Comparison of ENCODE assay signal across 1 cellular context in genomic region chr6:158014505-158015187, GRCh38.
A peak's percentile ranks its signal among the peaks of the same experiment; 100 is the strongest.
TF ChIP-seq lines count a peak whose summit lies in the region.

No MANE protein-coding gene starts in this region.

TF ChIP-seq in HepG2, 621 proteins besides CTCF, POLR2A, EP300 and RAD21 (continues in another document):
- TF ChIP-seq YEATS2 (CRISPR knock-in tag; IDR thresholded peaks at IDR 0.05; ENCODE audit: borderline replicate concordance): no peak
- TF ChIP-seq ZNF180 (CRISPR knock-in tag; IDR thresholded peaks at IDR 0.05; ENCODE audit: borderline replicate concordance, low read depth): no peak
- no peak for TF ChIP-seq ZSCAN25 (CRISPR knock-in tag; IDR thresholded peaks at IDR 0.05)
- TF ChIP-seq ZNF253 (CRISPR knock-in tag; IDR thresholded peaks at IDR 0.05; ENCODE audit: borderline replicate concordance): peak; percentile 16; the same call in 1 of the 2 replicates
- TF ChIP-seq ZNF383 (CRISPR knock-in tag; IDR thresholded peaks at IDR 0.05; ENCODE audit: borderline replicate concordance): no peak
- TF ChIP-seq CREM (IDR thresholded peaks at IDR 0.05): peak; percentile 72; the same call in 1 of the 2 replicates
- no peak for TF ChIP-seq CREM (CRISPR knock-in tag; IDR thresholded peaks at IDR 0.05)
- TF ChIP-seq, protein P1, sequence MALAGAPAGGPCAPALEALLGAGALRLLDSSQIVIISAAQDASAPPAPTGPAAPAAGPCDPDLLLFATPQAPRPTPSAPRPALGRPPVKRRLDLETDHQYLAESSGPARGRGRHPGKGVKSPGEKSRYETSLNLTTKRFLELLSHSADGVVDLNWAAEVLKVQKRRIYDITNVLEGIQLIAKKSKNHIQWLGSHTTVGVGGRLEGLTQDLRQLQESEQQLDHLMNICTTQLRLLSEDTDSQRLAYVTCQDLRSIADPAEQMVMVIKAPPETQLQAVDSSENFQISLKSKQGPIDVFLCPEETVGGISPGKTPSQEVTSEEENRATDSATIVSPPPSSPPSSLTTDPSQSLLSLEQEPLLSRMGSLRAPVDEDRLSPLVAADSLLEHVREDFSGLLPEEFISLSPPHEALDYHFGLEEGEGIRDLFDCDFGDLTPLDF (CRISPR knock-in tag; IDR thresholded peaks at IDR 0.05): no peak
- TF ChIP-seq ZNF703 (CRISPR knock-in tag; IDR thresholded peaks at IDR 0.05; ENCODE audit: borderline replicate concordance): no peak
- TF ChIP-seq, protein P2, sequence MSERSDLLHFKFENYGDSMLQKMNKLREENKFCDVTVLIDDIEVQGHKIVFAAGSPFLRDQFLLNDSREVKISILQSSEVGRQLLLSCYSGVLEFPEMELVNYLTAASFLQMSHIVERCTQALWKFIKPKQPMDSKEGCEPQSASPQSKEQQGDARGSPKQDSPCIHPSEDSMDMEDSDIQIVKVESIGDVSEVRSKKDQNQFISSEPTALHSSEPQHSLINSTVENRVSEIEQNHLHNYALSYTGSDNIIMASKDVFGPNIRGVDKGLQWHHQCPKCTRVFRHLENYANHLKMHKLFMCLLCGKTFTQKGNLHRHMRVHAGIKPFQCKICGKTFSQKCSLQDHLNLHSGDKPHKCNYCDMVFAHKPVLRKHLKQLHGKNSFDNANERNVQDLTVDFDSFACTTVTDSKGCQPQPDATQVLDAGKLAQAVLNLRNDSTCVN (CRISPR knock-in tag; IDR thresholded peaks at IDR 0.05; ENCODE audit: borderline replicate concordance): no peak
- TF ChIP-seq ZNF782 (CRISPR knock-in tag; IDR thresholded peaks at IDR 0.05; ENCODE audit: borderline replicate concordance): 0 out of 2 replicates have a peak, but pooled peaks have one; percentile 33
- peak; percentile 98 for TF ChIP-seq MED1 (CRISPR knock-in tag; IDR thresholded peaks at IDR 0.05)
- TF ChIP-seq, protein P3, sequence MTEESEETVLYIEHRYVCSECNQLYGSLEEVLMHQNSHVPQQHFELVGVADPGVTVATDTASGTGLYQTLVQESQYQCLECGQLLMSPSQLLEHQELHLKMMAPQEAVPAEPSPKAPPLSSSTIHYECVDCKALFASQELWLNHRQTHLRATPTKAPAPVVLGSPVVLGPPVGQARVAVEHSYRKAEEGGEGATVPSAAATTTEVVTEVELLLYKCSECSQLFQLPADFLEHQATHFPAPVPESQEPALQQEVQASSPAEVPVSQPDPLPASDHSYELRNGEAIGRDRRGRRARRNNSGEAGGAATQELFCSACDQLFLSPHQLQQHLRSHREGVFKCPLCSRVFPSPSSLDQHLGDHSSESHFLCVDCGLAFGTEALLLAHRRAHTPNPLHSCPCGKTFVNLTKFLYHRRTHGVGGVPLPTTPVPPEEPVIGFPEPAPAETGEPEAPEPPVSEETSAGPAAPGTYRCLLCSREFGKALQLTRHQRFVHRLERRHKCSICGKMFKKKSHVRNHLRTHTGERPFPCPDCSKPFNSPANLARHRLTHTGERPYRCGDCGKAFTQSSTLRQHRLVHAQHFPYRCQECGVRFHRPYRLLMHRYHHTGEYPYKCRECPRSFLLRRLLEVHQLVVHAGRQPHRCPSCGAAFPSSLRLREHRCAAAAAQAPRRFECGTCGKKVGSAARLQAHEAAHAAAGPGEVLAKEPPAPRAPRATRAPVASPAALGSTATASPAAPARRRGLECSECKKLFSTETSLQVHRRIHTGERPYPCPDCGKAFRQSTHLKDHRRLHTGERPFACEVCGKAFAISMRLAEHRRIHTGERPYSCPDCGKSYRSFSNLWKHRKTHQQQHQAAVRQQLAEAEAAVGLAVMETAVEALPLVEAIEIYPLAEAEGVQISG (CRISPR knock-in tag; IDR thresholded peaks at IDR 0.05): peak; percentile 64
- peak; percentile 25; the same call in 1 of the 2 replicates for TF ChIP-seq SSRP1 (CRISPR knock-in tag; IDR thresholded peaks at IDR 0.05)
- TF ChIP-seq ZNF563 (CRISPR knock-in tag; IDR thresholded peaks at IDR 0.05): no peak
- TF ChIP-seq HMGA1 (CRISPR knock-in tag; conservative IDR thresholded peaks at IDR 0.05): no peak
- TF ChIP-seq SMC3 (IDR thresholded peaks at IDR 0.05; ENCODE audit: low read length): no peak
- TF ChIP-seq NCOA2 (CRISPR knock-in tag; IDR thresholded peaks at IDR 0.05): peak; percentile 84
- 0 out of 2 replicates have a peak, but pooled peaks have one; percentile 12 for TF ChIP-seq NCOA1 (CRISPR knock-in tag; IDR thresholded peaks at IDR 0.05)
- TF ChIP-seq ZFP90 (CRISPR knock-in tag; IDR thresholded peaks at IDR 0.05; ENCODE audit: borderline replicate concordance): no peak
- no peak for TF ChIP-seq ZNF317 (CRISPR knock-in tag; IDR thresholded peaks at IDR 0.05)
- no peak for TF ChIP-seq TBL1XR1 (IDR thresholded peaks at IDR 0.05; ENCODE audit: borderline replicate concordance, low read length, partially characterized antibody)
- TF ChIP-seq ATF1 (CRISPR knock-in tag; IDR thresholded peaks at IDR 0.05): no peak
- TF ChIP-seq CSRNP1 (CRISPR knock-in tag; IDR thresholded peaks at IDR 0.05): no peak; the same call in 1 of the 2 replicates
- TF ChIP-seq ZBTB21 (CRISPR knock-in tag; IDR thresholded peaks at IDR 0.05): no peak
- TF ChIP-seq NFIC (IDR thresholded peaks at IDR 0.05; ENCODE audit: low read length): peak; percentile 77; the same call in 1 of the 2 replicates
- TF ChIP-seq GATAD2A (CRISPR knock-in tag; IDR thresholded peaks at IDR 0.05): peak; percentile 99
- peak; percentile 54; the same call in 1 of the 2 replicates for TF ChIP-seq GATA4 (IDR thresholded peaks at IDR 0.05; ENCODE audit: borderline replicate concordance, low read depth)
- no peak for TF ChIP-seq U2AF1 (optimal IDR thresholded peaks at IDR 0.05; ENCODE audit: low read depth, low read length)
- no peak for TF ChIP-seq ZNF326 (CRISPR knock-in tag; IDR thresholded peaks at IDR 0.05; ENCODE audit: borderline replicate concordance)
- no peak for TF ChIP-seq ZNF770 (CRISPR knock-in tag; IDR thresholded peaks at IDR 0.05)
- peak; percentile 90; the same call in 1 of the 2 replicates for TF ChIP-seq EED (CRISPR knock-in tag; IDR thresholded peaks at IDR 0.05)
- no peak for TF ChIP-seq ZNF740 (CRISPR knock-in tag; IDR thresholded peaks at IDR 0.05)
- TF ChIP-seq ZFP37 (CRISPR knock-in tag; IDR thresholded peaks at IDR 0.05; ENCODE audit: borderline replicate concordance): peak; percentile 78; the same call in 1 of the 2 replicates
- no peak for TF ChIP-seq LCORL (IDR thresholded peaks at IDR 0.05)
- TF ChIP-seq LCORL (CRISPR knock-in tag; IDR thresholded peaks at IDR 0.05): peak; percentile 91
- TF ChIP-seq, protein P4, sequence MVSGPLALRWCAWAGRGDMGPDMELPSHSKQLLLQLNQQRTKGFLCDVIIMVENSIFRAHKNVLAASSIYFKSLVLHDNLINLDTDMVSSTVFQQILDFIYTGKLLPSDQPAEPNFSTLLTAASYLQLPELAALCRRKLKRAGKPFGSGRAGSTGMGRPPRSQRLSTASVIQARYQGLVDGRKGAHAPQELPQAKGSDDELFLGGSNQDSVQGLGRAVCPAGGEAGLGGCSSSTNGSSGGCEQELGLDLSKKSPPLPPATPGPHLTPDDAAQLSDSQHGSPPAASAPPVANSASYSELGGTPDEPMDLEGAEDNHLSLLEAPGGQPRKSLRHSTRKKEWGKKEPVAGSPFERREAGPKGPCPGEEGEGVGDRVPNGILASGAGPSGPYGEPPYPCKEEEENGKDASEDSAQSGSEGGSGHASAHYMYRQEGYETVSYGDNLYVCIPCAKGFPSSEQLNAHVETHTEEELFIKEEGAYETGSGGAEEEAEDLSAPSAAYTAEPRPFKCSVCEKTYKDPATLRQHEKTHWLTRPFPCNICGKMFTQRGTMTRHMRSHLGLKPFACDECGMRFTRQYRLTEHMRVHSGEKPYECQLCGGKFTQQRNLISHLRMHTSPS (CRISPR knock-in tag; IDR thresholded peaks at IDR 0.05; ENCODE audit: low read depth): no peak; the same call in 1 of the 2 replicates
- no peak for TF ChIP-seq KIAA2018 (CRISPR knock-in tag; IDR thresholded peaks at IDR 0.05; ENCODE audit: borderline replicate concordance)
- no peak for TF ChIP-seq ZNF296 (CRISPR knock-in tag; conservative IDR thresholded peaks at IDR 0.05)
- no peak for TF ChIP-seq RFX5 (IDR thresholded peaks at IDR 0.05; ENCODE audit: low read depth, low read length)
- no peak for TF ChIP-seq PHF8 (CRISPR knock-in tag; IDR thresholded peaks at IDR 0.05)
